In the genomic region with DNA sequence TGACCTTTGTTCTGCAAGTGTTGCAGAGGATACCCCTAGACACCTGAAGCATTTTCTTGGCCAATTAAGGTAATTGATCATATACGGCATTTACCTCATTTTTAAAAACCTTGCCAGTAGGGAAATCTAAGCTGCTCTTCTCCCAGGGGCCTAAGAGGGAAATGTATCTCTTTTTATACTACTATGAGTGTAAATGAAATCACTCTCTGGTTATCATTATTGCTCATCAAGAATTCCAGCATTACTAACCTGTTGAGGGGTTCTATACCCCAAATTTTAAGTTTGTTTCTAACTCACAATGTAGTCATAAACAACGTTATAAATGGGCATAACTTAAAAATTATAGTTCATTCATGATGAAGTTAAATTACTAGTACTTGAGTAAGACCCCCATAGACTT, we compare ENCODE assay signal across 16 cellular contexts. TPM values are rescaled to one million over a fixed set of nuclear protein-coding genes. Genes with fewer than 3 reads are reported as not detected.
A peak's percentile ranks its signal among the peaks of the same experiment; 100 is the strongest.
DNase-seq lines count a peak whose midpoint lies in the region; ATAC-seq, FAIRE-seq and TF ChIP-seq lines count a peak whose summit lies in the region.
"Had no signal": no experiment of that assay in that cellular context is flagged by ENCODE, and none has a peak within 500 bp of the region (broad histone marks: within the 10 kb centered on the region; RNA-seq: fewer than 3 reads in every experiment).

No MANE protein-coding gene starts in this region.

- H3K4me1 Mint-ChIP-seq in activated T-cell treated with anti-CD3 and anti-CD28 coated beads, Interleukin-2, amount 50 U/mL, for 72 hours (ENCODE audit: low read depth), result peaks cover 17% of the 10 kb centered on the region
- peaks cover 2% of the 10 kb centered on the region for H3K4me1 Mint-ChIP-seq in memory B cell
- H3K4me1 Mint-ChIP-seq: B cell had no signal

- no peak for TF ChIP-seq CTCF in D721Med (IDR thresholded peaks at IDR 0.05; ENCODE audit: insufficient read depth, missing control alignments)
- TF ChIP-seq CTCF in Panc1 (IDR thresholded peaks at IDR 0.05), result no peak

- no peak overlapping the region for H3K4me3 ChIP-seq in Panc1 (ENCODE audit: low read depth in 2 of 2, low read length in 2 of 2)
- H3K4me3 ChIP-seq: HAP-1 had no signal

- H3K4me3 Mint-ChIP-seq in activated T-cell treated with anti-CD3 and anti-CD28 coated beads, Interleukin-2, amount 50 U/mL, for 72 hours, result peak overlapping the region in 1 of 2 donors; percentile 16
- no peak overlapping the region for H3K4me3 Mint-ChIP-seq in memory B cell
- H3K4me3 Mint-ChIP-seq: B cell; CD4-positive, alpha-beta T cell had no signal

- H3K9me3 ChIP-seq in Panc1 (ENCODE audit: control insufficient read depth, insufficient read depth, low read depth, low read length), result no peaks in the 10 kb centered on the region
- H3K9me3 ChIP-seq: HAP-1 had no signal

- DNase-seq in activated T-cell treated with anti-CD3 and anti-CD28 coated beads, Interleukin-2, amount 50 U/mL, for 72 hours, result no peak
- no peak for DNase-seq in activated T-cell treated with anti-CD3 and anti-CD28 coated beads, Interleukin-2, amount 50 U/mL, for 48 hours
- DNase-seq in D721Med (ENCODE audit: insufficient read length, low spot score), result no peak
- no peak for DNase-seq in Panc1 (ENCODE audit: low read depth, low spot score)
- no peak for DNase-seq in memory B cell (ENCODE audit: low spot score in 2 of 2)
- no peak for DNase-seq in COLO829 (ENCODE audit: low spot score)
- DNase-seq in amniotic stem cell (lab: John Stamatoyannopoulos, UW), result no peak
- DNase-seq: C1 segment of cervical spinal cord; CD4-positive, alpha-beta T cell; COR-L47; DND-41; GDM1; GOT3 had no signal

- FAIRE-seq in D721Med (lab: Jason Lieb, UNC), result peak; percentile 21
- FAIRE-seq: GM19239 had no signal

- peak overlapping the region; percentile 46 for H3K27ac Mint-ChIP-seq in activated T-cell treated with anti-CD3 and anti-CD28 coated beads, Interleukin-2, amount 50 U/mL, for 72 hours
- peak overlapping the region; percentile 8 for H3K27ac Mint-ChIP-seq in memory B cell
- H3K27ac Mint-ChIP-seq: B cell; CD4-positive, alpha-beta T cell had no signal

- in situ Hi-C loops in Panc1 (cut with HindIII; ENCODE audit: low pct_unique_long_range_greater_than_20kb, low sequenced_read_pairs), result no loop called here

- H3K9me3 Mint-ChIP-seq in activated T-cell treated with anti-CD3 and anti-CD28 coated beads, Interleukin-2, amount 50 U/mL, for 72 hours, result no peaks in the 10 kb centered on the region
- no peaks in the 10 kb centered on the region for H3K9me3 Mint-ChIP-seq in memory B cell
- H3K9me3 Mint-ChIP-seq: CD4-positive, alpha-beta T cell had no signal

- POLR2A ChIA-PET in Panc1 (lab: Charles Lee), result no interaction called here

- H3K27me3 Mint-ChIP-seq in activated T-cell treated with anti-CD3 and anti-CD28 coated beads, Interleukin-2, amount 50 U/mL, for 72 hours (ENCODE audit: low read depth), result no peaks in the 10 kb centered on the region
- no peaks in the 10 kb centered on the region for H3K27me3 Mint-ChIP-seq in memory B cell
- H3K27me3 Mint-ChIP-seq: B cell; CD4-positive, alpha-beta T cell had no signal

- H3K36me3 Mint-ChIP-seq in activated T-cell treated with anti-CD3 and anti-CD28 coated beads, Interleukin-2, amount 50 U/mL, for 72 hours (ENCODE audit: insufficient read depth in 2 of 2), result peaks cover 13 to 15% of the 10 kb centered on the region in 2 donors
- peaks cover 22% of the 10 kb centered on the region for H3K36me3 Mint-ChIP-seq in memory B cell

- CTCF ChIA-PET in Panc1 (lab: Charles Lee), result no interaction called here

- no peaks in the 10 kb centered on the region for H3K27me3 ChIP-seq in Panc1 (ENCODE audit: control insufficient read depth, insufficient read depth, low read length)

- peak in 1 of 2 donors; percentile 58 for ATAC-seq in activated T-cell treated with anti-CD3 and anti-CD28 coated beads, Interleukin-2, amount 50 U/mL, for 72 hours (replicated peaks in 1 of 2)
- ATAC-seq in Panc1 (no peak), memory B cell (ENCODE audit: low read depth) (no peak)

- no peak overlapping the region for H3K27ac ChIP-seq in Panc1 (ENCODE audit: low read length)

- intact Hi-C loops in Panc1 (cut with micrococcal nuclease; ENCODE audit: unreplicated experiment), result no loop called here

- no peaks in the 10 kb centered on the region for H3K4me1 ChIP-seq in Panc1 (ENCODE audit: control insufficient read depth, insufficient read depth, low read length)

- BruUV-seq in Panc1 (replicated peaks; lab: Mats Ljungman, UMichigan), result TSS peak; percentile 9

- H3K36me3 ChIP-seq in Panc1 (ENCODE audit: control insufficient read depth, insufficient read depth, low read length), result peaks cover 18% of the 10 kb centered on the region

RNA-seq across cellular contexts. Expression of a gene that starts 27.4 kb away (rescaled TPM):
- 10 to 100 TPM; 50.2 to 65.3 TPM for total RNA-seq in activated T-cell treated with anti-CD3 and anti-CD28 coated beads, Interleukin-2, amount 50 U/mL, for 72 hours
- 45.6 TPM for total RNA-seq in Panc1 (2021; ENCODE audit: unreplicated experiment)
- polyA plus RNA-seq in Panc1 (2012; ENCODE audit: insufficient read length), result 24.2 TPM

RNA-seq across cellular contexts. Expression of a gene that starts 27.7 kb away (rescaled TPM):
- total RNA-seq in activated T-cell treated with anti-CD3 and anti-CD28 coated beads, Interleukin-2, amount 50 U/mL, for 72 hours, result 10 to 100 TPM; 27.0 to 30.1 TPM
- 11.6 TPM for total RNA-seq in Panc1 (2021; ENCODE audit: unreplicated experiment)
- 5.7 TPM for polyA plus RNA-seq in Panc1 (2012; ENCODE audit: insufficient read length)
